8 cellular contexts compared by ENCODE assay signal in genomic region chr3:179651687-179652466, GRCh38. TPM values are rescaled to one million over a fixed set of nuclear protein-coding genes. Genes with fewer than 3 reads are reported as not detected.
A peak's percentile ranks its signal among the peaks of the same experiment; 100 is the strongest.
DNase-seq lines count a peak whose midpoint lies in the region; ATAC-seq, FAIRE-seq and TF ChIP-seq lines count a peak whose summit lies in the region.

No MANE protein-coding gene starts in this region.

- H3K27me3 Mint-ChIP-seq in activated T-cell treated with anti-CD3 and anti-CD28 coated beads, Interleukin-2, amount 50 U/mL, for 4 hours (ENCODE audit: low read depth): no peaks in the 10 kb centered on the region
- peaks cover 18% of the 10 kb centered on the region for H3K27me3 Mint-ChIP-seq in activated naive CD8-positive, alpha-beta T cell treated with anti-CD3 and anti-CD28 coated beads, Interleukin-2, amount 10 ng/mL, durations not matched to agents 7 days and 5 days

- H3K4me1 ChIP-seq in HepG2 (ENCODE audit: insufficient read depth, low read length): peaks cover 37% of the 10 kb centered on the region
- H3K4me1 ChIP-seq in transverse colon: peaks cover 6 to 12% (median 8%) of the 10 kb centered on the region in 4 donors

- H3K4me3 ChIP-seq in HepG2 (replicated peaks in 1 of 3; ENCODE audit: insufficient read depth in 1 of 3, low read depth in 2 of 3, low read length in 3 of 3): peak overlapping the region; percentile 69 to 92 (median 77)
- peak overlapping the region; percentile 34 to 88 (median 73) for H3K4me3 ChIP-seq in transverse colon

- no peak overlapping the region for H2AFZ ChIP-seq in HepG2 (ENCODE audit: low read length)

- peaks cover 24% of the 10 kb centered on the region for H3K4me1 Mint-ChIP-seq in activated T-cell treated with anti-CD3 and anti-CD28 coated beads, Interleukin-2, amount 50 U/mL, for 4 hours (ENCODE audit: low read depth)
- H3K4me1 Mint-ChIP-seq in activated naive CD8-positive, alpha-beta T cell treated with anti-CD3 and anti-CD28 coated beads, Interleukin-2, amount 10 ng/mL, durations not matched to agents 7 days and 5 days: peaks cover 26% of the 10 kb centered on the region

- 63% methylated on average over 11 of the region's 11 CpGs for WGBS in HepG2 (ENCODE audit: low lambda C conversion rate)
- WGBS in transverse colon (ENCODE audit: low coverage in 1 of 2), 2 donors: 45 to 51% methylated on average over 11 of the region's 11 CpGs

- no peak for TF ChIP-seq RAD21 in HepG2 (CRISPR knock-in tag; IDR thresholded peaks at IDR 0.05)

- peaks cover 0 to 7% of the 10 kb centered on the region in 2 experiments; a peak in 2 of 5 replicates for H3K36me3 ChIP-seq in HepG2 (replicated peaks in 1 of 2; ENCODE audit: control insufficient read depth in 1 of 2, insufficient read depth in 2 of 2, low read length in 2 of 2)
- no peaks in the 10 kb centered on the region for H3K36me3 ChIP-seq in transverse colon

- ATAC-seq in activated T-cell treated with anti-CD3 and anti-CD28 coated beads, Interleukin-2, amount 50 U/mL, for 4 hours: no peak
- ATAC-seq in activated naive CD8-positive, alpha-beta T cell treated with anti-CD3 and anti-CD28 coated beads, Interleukin-2, amount 10 ng/mL, durations not matched to agents 7 days and 5 days (ENCODE audit: low read depth): no peak
- ATAC-seq in HepG2 (no peak), GM21390 (IDR thresholded peaks at IDR 0.05; ENCODE audit: unreplicated experiment) (no peak)

- peak overlapping the region; percentile 80 for H3K4me3 Mint-ChIP-seq in activated T-cell treated with anti-CD3 and anti-CD28 coated beads, Interleukin-2, amount 50 U/mL, for 4 hours
- peak overlapping the region; percentile 82 for H3K4me3 Mint-ChIP-seq in activated naive CD8-positive, alpha-beta T cell treated with anti-CD3 and anti-CD28 coated beads, Interleukin-2, amount 10 ng/mL, durations not matched to agents 7 days and 5 days

- in situ Hi-C loops in HepG2 (cut with HindIII; ENCODE audit: extremely low pct_ligation_motif_present, low pct_unique_long_range_greater_than_20kb) (no loop called here), transverse colon (cut with MboI; ENCODE audit: low pct_ligation_motif_present in 1 of 4, low pct_unique_long_range_greater_than_20kb in 1 of 4, low sequenced_read_pairs in 3 of 4) (no loop called here)

- intact Hi-C loops in HepG2 (cut with micrococcal nuclease; ENCODE audit: unreplicated experiment) (loop anchor here (5.0 kb wide), 2 partner anchors 35 to 80 kb away; no protein-coding TSS in a partner anchor), transverse colon (cut with DNase I; ENCODE audit: low total_unique reads) (no loop called here)

- TSS peak; percentile 81 for BruUV-seq in HepG2 (replicated peaks; lab: Mats Ljungman, UMichigan)

- H3K27ac ChIP-seq in HepG2 (ENCODE audit: extremely low read length, insufficient read depth, low read length) (peak overlapping the region; percentile 61), transverse colon (peak overlapping the region; percentile 90 to 95 (median 90))

- CTCF ChIA-PET in HepG2 (lab: Yijun Ruan, JAX; ENCODE audit: low intra/inter-chr PET ratio, low total read pairs): no interaction called here

- no peak for DNase-seq in activated T-cell treated with anti-CD3 and anti-CD28 coated beads, Interleukin-2, amount 50 U/mL, for 4 hours
- no peak for DNase-seq in activated T-cell treated with anti-CD3 and anti-CD28 coated beads for 4 hours
- no peak for DNase-seq in activated naive CD8-positive, alpha-beta T cell treated with anti-CD3 and anti-CD28 coated beads, Interleukin-2, amount 10 ng/mL, durations not matched to agents 7 days and 5 days
- DNase-seq in HepG2 (ENCODE audit: low spot score): no peak
- DNase-seq in transverse colon: no peak
- DNase-seq in NCI-H524 (lab: John Stamatoyannopoulos, UW): no peak
- DNase-seq in NCI-H1694 treated with DMSO at 0.1 percent for 48 hours (lab: John Stamatoyannopoulos, UW): no peak

- peak overlapping the region; percentile 75 for H3K4me2 ChIP-seq in HepG2 (ENCODE audit: low read depth, low read length)

- H3K27me3 ChIP-seq in HepG2 (ENCODE audit: control insufficient read depth in 1 of 2, insufficient read depth in 2 of 2, low read length in 2 of 2): no peaks in the 10 kb centered on the region
- H3K27me3 ChIP-seq in transverse colon: no peaks in the 10 kb centered on the region

- no peaks in the 10 kb centered on the region for H4K20me1 ChIP-seq in HepG2 (ENCODE audit: insufficient read depth, low read length)

- TF ChIP-seq CTCF in HepG2 (CRISPR knock-in tag; IDR thresholded peaks at IDR 0.05) (no peak), transverse colon (IDR thresholded peaks at IDR 0.05) (no peak)

- H3K9me3 Mint-ChIP-seq in activated T-cell treated with anti-CD3 and anti-CD28 coated beads, Interleukin-2, amount 50 U/mL, for 4 hours: no peaks in the 10 kb centered on the region
- H3K9me3 Mint-ChIP-seq in activated naive CD8-positive, alpha-beta T cell treated with anti-CD3 and anti-CD28 coated beads, Interleukin-2, amount 10 ng/mL, durations not matched to agents 7 days and 5 days: no peaks in the 10 kb centered on the region

- no peaks in the 10 kb centered on the region for H3K9me3 ChIP-seq in HepG2 (ENCODE audit: low read length)
- no peaks in the 10 kb centered on the region for H3K9me3 ChIP-seq in transverse colon

- FAIRE-seq in HepG2 (lab: Jason Lieb, UNC): no peak

- H3K79me2 ChIP-seq in HepG2 (ENCODE audit: insufficient read depth, low read length): peaks cover 34% of the 10 kb centered on the region

- no peak for TF ChIP-seq POLR2A in HepG2 (IDR thresholded peaks at IDR 0.05; ENCODE audit: insufficient read depth in 1 of 2, low read depth in 2 of 2, low read length in 2 of 2)
- TF ChIP-seq POLR2A in transverse colon (IDR thresholded peaks at IDR 0.05): no peak

- TF ChIP-seq EP300 in HepG2 (IDR thresholded peaks at IDR 0.05; ENCODE audit: low read depth in 2 of 2, low read length in 2 of 2) (no peak), HepG2 (CRISPR knock-in tag; IDR thresholded peaks at IDR 0.05; ENCODE audit: borderline replicate concordance) (no peak), transverse colon (IDR thresholded peaks at IDR 0.05; ENCODE audit: low read depth) (no peak)

- H3K9ac ChIP-seq in HepG2 (ENCODE audit: insufficient read depth, low read depth, low read length): peak overlapping the region; percentile 90

- peaks cover 7% of the 10 kb centered on the region for H3K36me3 Mint-ChIP-seq in activated T-cell treated with anti-CD3 and anti-CD28 coated beads, Interleukin-2, amount 50 U/mL, for 4 hours (ENCODE audit: insufficient read depth)
- peaks cover 3% of the 10 kb centered on the region for H3K36me3 Mint-ChIP-seq in activated naive CD8-positive, alpha-beta T cell treated with anti-CD3 and anti-CD28 coated beads, Interleukin-2, amount 10 ng/mL, durations not matched to agents 7 days and 5 days

- POLR2A ChIA-PET in activated naive CD8-positive, alpha-beta T cell treated with anti-CD3 and anti-CD28 coated beads, Interleukin-2, amount 10 ng/mL, durations not matched to agents 7 days and 5 days (lab: Charles Lee): interaction anchor here (0.7 to 1.1 kb wide), 2 partner anchors 7 to 47 kb away, joined by 3 to 4 read pairs; partner anchors contain the start of genes MRPL47 and NDUFB5
- POLR2A ChIA-PET in HepG2 (lab: Yijun Ruan, JAX): interaction anchor here (0.8 to 2.8 kb wide), 5 partner anchors 8 to 83 kb away, joined by 3 to 30 read pairs (median 7); partner anchors contain the start of genes MRPL47 and NDUFB5

- H3K27ac Mint-ChIP-seq in activated naive CD8-positive, alpha-beta T cell treated with anti-CD3 and anti-CD28 coated beads, Interleukin-2, amount 10 ng/mL, durations not matched to agents 7 days and 5 days: peak overlapping the region; percentile 28

RNA-seq across cellular contexts. Expression of gene USP13, which starts 1.0 kb away (rescaled TPM):
- 1 to 10 TPM; 6.6 to 9.7 (median 9.1) TPM for total RNA-seq in activated T-cell treated with anti-CD3 and anti-CD28 coated beads, Interleukin-2, amount 50 U/mL, for 4 hours
- total RNA-seq in activated naive CD8-positive, alpha-beta T cell treated with anti-CD3 and anti-CD28 coated beads, Interleukin-2, amount 10 ng/mL, durations not matched to agents 7 days and 5 days: 1 to 10 TPM; 7.1 to 8.4 TPM
- total RNA-seq in HepG2 (2016; rRNA removed; fragmentation: Illumina TruSeq; extraction: Trizol) (15.9 and 23.2 TPM in 2 replicates), transverse colon (1 to 10 TPM; 2.0 to 3.7 (median 2.7) TPM)
- total RNA-seq in HepG2 (2016; cell fraction: cytosol; rRNA removed; fragmentation: Illumina TruSeq; extraction: Trizol; ENCODE audit: low read depth): 11.7 and 12.8 TPM in 2 replicates
- 15.0 and 22.6 TPM in 2 replicates for total RNA-seq in HepG2 (2016; cell fraction: insoluble cytoplasmic fraction; rRNA removed; fragmentation: Illumina TruSeq; extraction: Trizol)
- total RNA-seq in HepG2 (2016; cell fraction: membrane; rRNA removed; fragmentation: Illumina TruSeq; extraction: Trizol): 10.0 and 10.5 TPM in 2 replicates
- 17.2 and 17.6 TPM in 2 replicates for total RNA-seq in HepG2 (2016; cell fraction: nucleus; rRNA removed; fragmentation: Illumina TruSeq; extraction: Trizol)
- 29.2 and 36.7 TPM in 2 replicates for polyA plus RNA-seq in HepG2 (2011; rRNA removed)
- 19.3 and 27.5 TPM in 2 replicates for polyA plus RNA-seq in HepG2 (2011; cell fraction: cytosol; rRNA removed)
- 23.3 and 29.1 TPM in 2 replicates for polyA plus RNA-seq in HepG2 (2011; cell fraction: nucleus; rRNA removed)
- polyA plus RNA-seq in HepG2 (2012): 18.4 and 29.6 TPM in 2 replicates
- 1.2 and 1.6 TPM in 2 replicates for polyA plus RNA-seq in HepG2 (2016; cell fraction: cytosol; fragmentation: Illumina TruSeq; extraction: Trizol; ENCODE audit: low read depth)
- polyA plus RNA-seq in HepG2 (2016; cell fraction: insoluble cytoplasmic fraction; fragmentation: Illumina TruSeq; extraction: Trizol; ENCODE audit: low read depth): 18.8 and 19.7 TPM in 2 replicates
- polyA plus RNA-seq in HepG2 (2016; cell fraction: membrane; fragmentation: Illumina TruSeq; extraction: Trizol; ENCODE audit: low read depth): 3.2 and 3.3 TPM in 2 replicates
- 16.1 and 17.8 TPM in 2 replicates for polyA plus RNA-seq in HepG2 (2016; cell fraction: nucleus; fragmentation: Illumina TruSeq; extraction: Trizol; ENCODE audit: insufficient read depth, low read depth)
- polyA minus RNA-seq in HepG2 (2011; rRNA and poly(A)+ RNA removed; ENCODE audit: low replicate concordance): 32.1 and 37.3 TPM in 2 replicates
- 38.5 and 48.8 TPM in 2 replicates for polyA minus RNA-seq in HepG2 (2011; cell fraction: cytosol; rRNA and poly(A)+ RNA removed)
- polyA minus RNA-seq in HepG2 (2011; cell fraction: nucleus; rRNA and poly(A)+ RNA removed): 96.3 and 130 TPM in 2 replicates

RNA-seq across cellular contexts. Expression of gene NDUFB5, which starts 47.3 kb away (rescaled TPM):
- total RNA-seq in activated T-cell treated with anti-CD3 and anti-CD28 coated beads, Interleukin-2, amount 50 U/mL, for 4 hours: 10 to 100 TPM; 76.3 to 77.9 (median 77.3) TPM
- 10 to 100 TPM; 80.7 to 89.1 TPM for total RNA-seq in activated naive CD8-positive, alpha-beta T cell treated with anti-CD3 and anti-CD28 coated beads, Interleukin-2, amount 10 ng/mL, durations not matched to agents 7 days and 5 days
- total RNA-seq in HepG2 (2016; rRNA removed; fragmentation: Illumina TruSeq; extraction: Trizol) (120 and 154 TPM in 2 replicates), transverse colon (100 to 1,000 TPM in 2 of 4 donors, 10 to 100 TPM in 2; 47.5 to 139 (median 88.5) TPM)
- total RNA-seq in HepG2 (2016; cell fraction: cytosol; rRNA removed; fragmentation: Illumina TruSeq; extraction: Trizol; ENCODE audit: low read depth): 39.7 and 42.0 TPM in 2 replicates
- total RNA-seq in HepG2 (2016; cell fraction: insoluble cytoplasmic fraction; rRNA removed; fragmentation: Illumina TruSeq; extraction: Trizol): 125 and 168 TPM in 2 replicates
- 56.7 and 72.1 TPM in 2 replicates for total RNA-seq in HepG2 (2016; cell fraction: membrane; rRNA removed; fragmentation: Illumina TruSeq; extraction: Trizol)
- total RNA-seq in HepG2 (2016; cell fraction: nucleus; rRNA removed; fragmentation: Illumina TruSeq; extraction: Trizol): 56.0 and 61.5 TPM in 2 replicates
- 30.4 and 43.3 TPM in 2 replicates for polyA plus RNA-seq in HepG2 (2011; rRNA removed)
- polyA plus RNA-seq in HepG2 (2011; cell fraction: cytosol; rRNA removed): 18.5 and 30.3 TPM in 2 replicates
- 15.8 and 22.3 TPM in 2 replicates for polyA plus RNA-seq in HepG2 (2011; cell fraction: nucleus; rRNA removed)
- polyA plus RNA-seq in HepG2 (2012): 91.3 and 94.8 TPM in 2 replicates
- 39.9 and 44.5 TPM in 2 replicates for polyA plus RNA-seq in HepG2 (2016; cell fraction: cytosol; fragmentation: Illumina TruSeq; extraction: Trizol; ENCODE audit: low read depth)
- 155 and 170 TPM in 2 replicates for polyA plus RNA-seq in HepG2 (2016; cell fraction: insoluble cytoplasmic fraction; fragmentation: Illumina TruSeq; extraction: Trizol; ENCODE audit: low read depth)
- polyA plus RNA-seq in HepG2 (2016; cell fraction: membrane; fragmentation: Illumina TruSeq; extraction: Trizol; ENCODE audit: low read depth): 61.9 and 64.1 TPM in 2 replicates
- 93.0 and 106 TPM in 2 replicates for polyA plus RNA-seq in HepG2 (2016; cell fraction: nucleus; fragmentation: Illumina TruSeq; extraction: Trizol; ENCODE audit: insufficient read depth, low read depth)
- 6.6 and 10.2 TPM in 2 replicates for polyA minus RNA-seq in HepG2 (2011; rRNA and poly(A)+ RNA removed; ENCODE audit: low replicate concordance)
- 30.8 and 34.3 TPM in 2 replicates for polyA minus RNA-seq in HepG2 (2011; cell fraction: cytosol; rRNA and poly(A)+ RNA removed)
- 17.9 and 18.5 TPM in 2 replicates for polyA minus RNA-seq in HepG2 (2011; cell fraction: nucleus; rRNA and poly(A)+ RNA removed)

RNA-seq across cellular contexts. Expression of gene MRPL47, which starts 47.4 kb away (rescaled TPM):
- 10 to 100 TPM; 77.2 to 86.9 (median 82.6) TPM for total RNA-seq in activated T-cell treated with anti-CD3 and anti-CD28 coated beads, Interleukin-2, amount 50 U/mL, for 4 hours
- total RNA-seq in activated naive CD8-positive, alpha-beta T cell treated with anti-CD3 and anti-CD28 coated beads, Interleukin-2, amount 10 ng/mL, durations not matched to agents 7 days and 5 days: 10 to 100 TPM; 30.1 to 30.4 TPM
- total RNA-seq in HepG2 (2016; rRNA removed; fragmentation: Illumina TruSeq; extraction: Trizol) (83.8 and 120 TPM in 2 replicates), transverse colon (10 to 100 TPM; 10.1 to 26.8 (median 20.7) TPM)
- total RNA-seq in HepG2 (2016; cell fraction: cytosol; rRNA removed; fragmentation: Illumina TruSeq; extraction: Trizol; ENCODE audit: low read depth): 32.8 and 34.3 TPM in 2 replicates
- 77.3 and 132 TPM in 2 replicates for total RNA-seq in HepG2 (2016; cell fraction: insoluble cytoplasmic fraction; rRNA removed; fragmentation: Illumina TruSeq; extraction: Trizol)
- total RNA-seq in HepG2 (2016; cell fraction: membrane; rRNA removed; fragmentation: Illumina TruSeq; extraction: Trizol): 32.7 and 38.5 TPM in 2 replicates
- total RNA-seq in HepG2 (2016; cell fraction: nucleus; rRNA removed; fragmentation: Illumina TruSeq; extraction: Trizol): 29.4 and 31.7 TPM in 2 replicates
- polyA plus RNA-seq in HepG2 (2011; rRNA removed): 27.9 and 36.1 TPM in 2 replicates
- polyA plus RNA-seq in HepG2 (2011; cell fraction: cytosol; rRNA removed): 16.1 and 24.9 TPM in 2 replicates
- polyA plus RNA-seq in HepG2 (2011; cell fraction: nucleus; rRNA removed): 6.3 and 6.9 TPM in 2 replicates
- polyA plus RNA-seq in HepG2 (2012): 31.6 and 41.5 TPM in 2 replicates
- 37.9 and 39.7 TPM in 2 replicates for polyA plus RNA-seq in HepG2 (2016; cell fraction: cytosol; fragmentation: Illumina TruSeq; extraction: Trizol; ENCODE audit: low read depth)
- 137 and 147 TPM in 2 replicates for polyA plus RNA-seq in HepG2 (2016; cell fraction: insoluble cytoplasmic fraction; fragmentation: Illumina TruSeq; extraction: Trizol; ENCODE audit: low read depth)
- polyA plus RNA-seq in HepG2 (2016; cell fraction: membrane; fragmentation: Illumina TruSeq; extraction: Trizol; ENCODE audit: low read depth): 34.8 and 37.3 TPM in 2 replicates
- 51.7 and 59.5 TPM in 2 replicates for polyA plus RNA-seq in HepG2 (2016; cell fraction: nucleus; fragmentation: Illumina TruSeq; extraction: Trizol; ENCODE audit: insufficient read depth, low read depth)
- polyA minus RNA-seq in HepG2 (2011; rRNA and poly(A)+ RNA removed; ENCODE audit: low replicate concordance): 8.7 and 22.5 TPM in 2 replicates
- polyA minus RNA-seq in HepG2 (2011; cell fraction: cytosol; rRNA and poly(A)+ RNA removed): 14.0 and 14.8 TPM in 2 replicates
- polyA minus RNA-seq in HepG2 (2011; cell fraction: nucleus; rRNA and poly(A)+ RNA removed): 15.8 and 20.0 TPM in 2 replicates
